28 cellular contexts compared by ENCODE assay signal in the genomic region with DNA sequence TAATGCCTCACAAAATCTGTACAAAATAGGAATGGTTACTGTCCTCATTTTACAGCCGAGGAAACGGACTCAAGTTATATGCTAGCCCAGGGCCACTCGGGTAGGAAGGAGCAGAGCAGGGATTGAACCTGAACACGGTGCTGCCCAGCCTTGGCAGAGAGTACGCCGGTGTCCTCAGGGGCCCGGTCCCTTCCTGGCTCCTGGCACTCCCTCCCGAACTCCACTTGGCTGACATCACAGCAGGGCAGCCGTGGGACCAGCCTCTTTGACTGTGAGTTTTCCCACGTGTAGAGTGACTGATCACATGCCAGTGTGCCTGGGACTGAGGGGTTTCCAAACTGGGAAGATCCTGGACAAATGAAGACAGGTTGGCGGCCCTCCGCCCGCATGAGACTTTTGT.
"Had no signal": no experiment of that assay in that cellular context is flagged by ENCODE, and none has a peak within 500 bp of the region (broad histone marks: within the 10 kb centered on the region; RNA-seq: fewer than 3 reads in every experiment).

No MANE protein-coding gene starts in this region.

- H3K4me1 ChIP-seq: lower lobe of right lung, neural progenitor cell, parathyroid adenoma, right atrium auricular region, right lobe of liver, testis, thyroid gland, transverse colon, upper lobe of left lung, vagina had no signal

- H3K4me3 ChIP-seq: hepatocyte, lower lobe of right lung, neural progenitor cell, right atrium auricular region, right lobe of liver, smooth muscle cell, testis, thyroid gland, transverse colon, upper lobe of left lung, vagina had no signal

- H3K9me3 ChIP-seq: lower lobe of right lung, neutrophil, right atrium auricular region, right lobe of liver, testis, thyroid gland, transverse colon, upper lobe of left lung, vagina had no signal

- H3K27ac ChIP-seq: hepatocyte, lower lobe of right lung, neural progenitor cell, neutrophil, parathyroid adenoma, right atrium auricular region, right lobe of liver, testis, thyroid gland, transverse colon, upper lobe of left lung, vagina had no signal

- H3K4me2 ChIP-seq: hepatocyte, neural progenitor cell, smooth muscle cell had no signal

- H3K9ac ChIP-seq: neural progenitor cell, parathyroid adenoma had no signal

- DNase-seq: kidney glomerular epithelial cell; left cardiac atrium; lower lobe of right lung; mammary epithelial cell; mesenchymal stem cell; naive thymus-derived CD8-positive, alpha-beta T cell; occipital lobe; right lobe of liver; stimulated activated CD4-positive, alpha-beta T cell treated with anti-CD3 and anti-CD28 coated beads, Interleukin-1b, Interleukin-23, amount 100 ng/mL, for 48 hours; stimulated activated CD4-positive, alpha-beta T cell treated with anti-CD3 and anti-CD28 coated beads, Interleukin-2, amount 100 ng/mL, for 48 hours; stimulated activated CD4-positive, alpha-beta T cell treated with anti-CD3 and anti-CD28 coated beads, Interleukin-4, amount 100 ng/mL, for 4 hours; stimulated activated CD8-positive, alpha-beta memory T cell treated with anti-CD3 and anti-CD28 coated beads, Interleukin-4, amount 100 ng/mL, for 48 hours; stimulated activated naive CD4-positive, alpha-beta T cell treated with Interleukin-2 at 50 U/mL for 16 hours; stimulated activated naive CD8-positive, alpha-beta T cell treated with anti-CD3 and anti-CD28 coated beads, Interleukin-15, amount 100 ng/mL, for 72 hours; substantia nigra; testis; thyroid gland; transverse colon had no signal

- H3K36me3 ChIP-seq: neural progenitor cell had no signal

- H3K27me3 ChIP-seq: hepatocyte, neural progenitor cell, neutrophil, right atrium auricular region, right lobe of liver, testis, thyroid gland, transverse colon, upper lobe of left lung, vagina had no signal

- ATAC-seq: left lobe of liver; lower lobe of right lung; naive thymus-derived CD8-positive, alpha-beta T cell; right lobe of liver; stimulated activated memory B cell treated with anti-CD40 and anti-IgM and Interleukin-4, amounts not matched to agents 10 μg/mL and 1 μg/mL and 100 μg/mL, for 72 hours; stimulated activated naive CD8-positive, alpha-beta T cell treated with anti-CD3 and anti-CD28 coated beads, Interleukin-15, amount 100 ng/mL, for 72 hours had no signal
